Comparison of ENCODE assay signal across 19 cellular contexts in genomic region chr11:86294026-86294425, GRCh38.
"Had no signal": no experiment of that assay in that cellular context is flagged by ENCODE, and none has a peak within 500 bp of the region (broad histone marks: within the 10 kb centered on the region; RNA-seq: fewer than 3 reads in every experiment).

No MANE protein-coding gene starts in this region.

- H3K27ac ChIP-seq: brain microvascular endothelial cell, gastrocnemius medialis, neutrophil, right lobe of liver, thoracic aorta, WERI-Rb-1 had no signal

- H3K27me3 ChIP-seq: brain microvascular endothelial cell, gastrocnemius medialis, neutrophil, right lobe of liver had no signal

- H3K4me3 Mint-ChIP-seq: activated T-cell treated with anti-CD3 and anti-CD28 coated beads, Interleukin-2, amount 50 U/mL, for 4 hours; nephron progenitor cell; stimulated activated naive CD8-positive, alpha-beta T cell treated with anti-CD3 and anti-CD28 coated beads, Interleukin-15, Interleukin-2, amounts not matched to agents 100 ng/mL and 50 ng/mL, for 24 hours had no signal

- H3K9me3 ChIP-seq: gastrocnemius medialis, mucosa of descending colon, neutrophil, right lobe of liver, thoracic aorta had no signal

- H3K4me1 ChIP-seq: gastrocnemius medialis had no signal

- DNase-seq: activated CD8-positive, alpha-beta memory T cell treated with anti-CD3 and anti-CD28 coated beads for 24 hours; activated naive CD4-positive, alpha-beta T cell; activated T-cell treated with anti-CD3 and anti-CD28 coated beads, Interleukin-2, amount 50 U/mL, for 4 hours; amniotic stem cell; brain microvascular endothelial cell; caudate nucleus; cortex of kidney; gastrocnemius medialis; glutamatergic neuron; islet precursor cell; left ventricle myocardium superior; mucosa of descending colon; nephron progenitor cell; right lobe of liver; stimulated activated CD4-positive, alpha-beta T cell treated with anti-CD3 and anti-CD28 coated beads, Interleukin-4, amount 100 ng/mL, for 1 hour; WERI-Rb-1 had no signal

- H3K4me3 ChIP-seq: gastrocnemius medialis, mucosa of descending colon, right lobe of liver, thoracic aorta had no signal

- H3K36me3 ChIP-seq: brain microvascular endothelial cell, gastrocnemius medialis, neutrophil, right lobe of liver, thoracic aorta, WERI-Rb-1 had no signal

- H3K27ac Mint-ChIP-seq: nephron progenitor cell had no signal

- H3K27me3 Mint-ChIP-seq: stimulated activated naive CD8-positive, alpha-beta T cell treated with anti-CD3 and anti-CD28 coated beads, Interleukin-15, Interleukin-2, amounts not matched to agents 100 ng/mL and 50 ng/mL, for 24 hours had no signal

- ATAC-seq: gastrocnemius medialis, left ventricle myocardium superior, mucosa of descending colon, right lobe of liver had no signal

- H3K9me3 Mint-ChIP-seq: activated T-cell treated with anti-CD3 and anti-CD28 coated beads, Interleukin-2, amount 50 U/mL, for 4 hours; stimulated activated naive CD8-positive, alpha-beta T cell treated with anti-CD3 and anti-CD28 coated beads, Interleukin-15, Interleukin-2, amounts not matched to agents 100 ng/mL and 50 ng/mL, for 24 hours had no signal
